ENCODE assay signal across 9 cellular contexts in genomic region chr18:78984941-78985784, GRCh38. TPM values are rescaled to one million over a fixed set of nuclear protein-coding genes. Genes with fewer than 3 reads are reported as not detected.
DNase-seq lines count a peak whose midpoint lies in the region; ATAC-seq and TF ChIP-seq lines count a peak whose summit lies in the region.
"Had no signal": no experiment of that assay in that cellular context is flagged by ENCODE, and none has a peak within 500 bp of the region (broad histone marks: within the 10 kb centered on the region; RNA-seq: fewer than 3 reads in every experiment).

No MANE protein-coding gene starts in this region.

- peaks cover 0 to 97% (median 75%) of the 10 kb centered on the region in 7 donors for H3K27me3 ChIP-seq in spleen (replicated peaks in 1 of 7)

- H3K36me3 ChIP-seq in spleen, result no peaks in the 10 kb centered on the region
- H3K36me3 ChIP-seq: heart left ventricle had no signal

- CTCF ChIA-PET in Calu3 (lab: Charles Lee), result no interaction called here

- no peak overlapping the region for H3K4me3 ChIP-seq in spleen
- H3K4me3 ChIP-seq: heart left ventricle had no signal

- no peaks in the 10 kb centered on the region for H3K36me3 Mint-ChIP-seq in nephron progenitor cell (ENCODE audit: low read depth)
- H3K36me3 Mint-ChIP-seq in Calu3 (ENCODE audit: insufficient read depth, unreplicated experiment), result no peaks in the 10 kb centered on the region

- peak; percentile 45 for TF ChIP-seq CTCF in nephron progenitor cell (IDR thresholded peaks at IDR 0.05)
- TF ChIP-seq CTCF in spleen (IDR thresholded peaks at IDR 0.05 in 8 of 11, conservative IDR thresholded peaks at IDR 0.05 in 3 of 11), result peak in 3 of 11 experiments; percentile 4 to 22 (median 20)
- TF ChIP-seq CTCF in Calu3 (IDR thresholded peaks at IDR 0.05; ENCODE audit: unreplicated experiment), result no peak

- TF ChIP-seq POLR2A in spleen (IDR thresholded peaks at IDR 0.05), result no peak

- H3K4me3 Mint-ChIP-seq in nephron progenitor cell, result peak overlapping the region; percentile 80
- no peak overlapping the region for H3K4me3 Mint-ChIP-seq in Calu3 (ENCODE audit: low read depth, unreplicated experiment)

- intact Hi-C loops in spleen (cut with DNase I; ENCODE audit: low total_unique reads) (no loop called here), Calu3 (cut with micrococcal nuclease; ENCODE audit: unreplicated experiment) (loop anchor here (5.0 kb wide), 1 partner anchor 262 kb away; no protein-coding TSS in a partner anchor)

- peaks cover 0 to 29% (median 12%) of the 10 kb centered on the region in 6 donors for H3K4me1 ChIP-seq in spleen

- no peaks in the 10 kb centered on the region for H3K9me3 ChIP-seq in spleen
- H3K9me3 ChIP-seq: heart left ventricle had no signal

- no peaks in the 10 kb centered on the region for H3K9me3 Mint-ChIP-seq in nephron progenitor cell
- peaks cover 2% of the 10 kb centered on the region for H3K9me3 Mint-ChIP-seq in Calu3 (ENCODE audit: low read depth, unreplicated experiment)

- peaks cover 76% of the 10 kb centered on the region for H3K4me1 Mint-ChIP-seq in nephron progenitor cell
- H3K4me1 Mint-ChIP-seq in Calu3 (ENCODE audit: low read depth, unreplicated experiment), result no peaks in the 10 kb centered on the region

- H3K27me3 Mint-ChIP-seq in nephron progenitor cell (ENCODE audit: low read depth, poor library complexity) (peaks cover 9% of the 10 kb centered on the region), Calu3 (ENCODE audit: unreplicated experiment) (no peaks in the 10 kb centered on the region)

- WGBS in spleen, 5 donors, result 26 to 42% (median 31%) methylated on average over 28 to 30 of the region's 30 CpGs

- BruUV-seq in Calu3 (replicated peaks; lab: Mats Ljungman, UMichigan), result no TSS peak

- H3K27ac ChIP-seq in cingulate gyrus (ENCODE audit: low read depth, low read length), result peak overlapping the region; percentile 54
- no peak overlapping the region for H3K27ac ChIP-seq in spleen
- H3K27ac ChIP-seq: heart left ventricle had no signal

- peak; percentile 6 for DNase-seq in GDM1 (lab: John Stamatoyannopoulos, UW)
- DNase-seq in H4 (ENCODE audit: low spot score), result peak; percentile 26
- DNase-seq in NCI-H2196 (lab: John Stamatoyannopoulos, UW; ENCODE audit: unreplicated experiment), result peak; percentile 79
- DNase-seq in nephron progenitor cell, result peak; percentile 55
- DNase-seq in spleen, result no peak
- no peak for DNase-seq in Calu3
- DNase-seq: heart left ventricle had no signal

- H3K27ac Mint-ChIP-seq in nephron progenitor cell (no peak overlapping the region), Calu3 (ENCODE audit: unreplicated experiment) (no peak overlapping the region)

- no peak for ATAC-seq in GM21367 (IDR thresholded peaks at IDR 0.05; ENCODE audit: unreplicated experiment)

RNA-seq across cellular contexts. Expression of gene SALL3, which starts 5.5 kb away (rescaled TPM):
- 0.08 TPM in 1 of 2 replicates, not detected in the other for total RNA-seq in H4 (2014; rRNA removed; shearing (Covaris generic))
- not detected for total RNA-seq in spleen
- polyA plus RNA-seq in spleen, result not detected
- not detected in 2 replicates for total RNA-seq in Calu3 (2022)

Comparison
In these comparisons a context has a peak if more than half of its experiments do, and no peak if none do; other contexts are left out.
1. DNase-seq: peak in GDM1 (single experiment), H4 (single experiment), NCI-H2196 (single experiment) and nephron progenitor cell (single experiment); none in spleen (single experiment) and Calu3 (single experiment).